ENCODE assay signal across 1 cellular context in genomic region chr4:55545681-55546632, GRCh38.
TF ChIP-seq lines count a peak whose summit lies in the region.

No MANE protein-coding gene starts in this region.

TF ChIP-seq in H1, 55 proteins besides CTCF, POLR2A, EP300 and RAD21:
- TF ChIP-seq KDM4A (IDR thresholded peaks at IDR 0.05; ENCODE audit: low read depth, low read length, severe bottlenecking), result peak; percentile 68
- TF ChIP-seq RBBP5 (IDR thresholded peaks at IDR 0.05; ENCODE audit: borderline replicate concordance, low read depth, low read length), result peak; percentile 96
- TF ChIP-seq TBP (IDR thresholded peaks at IDR 0.05; ENCODE audit: low read depth, low read length), result peak; percentile 55; the same call in 1 of the 2 replicates
- no peak for TF ChIP-seq KDM1A (IDR thresholded peaks at IDR 0.05; ENCODE audit: borderline replicate concordance, low read length)
- TF ChIP-seq BACH1 (IDR thresholded peaks at IDR 0.05; ENCODE audit: low read length), result no peak
- peak; percentile 85 for TF ChIP-seq ASH2L (IDR thresholded peaks at IDR 0.05; ENCODE audit: low read length)
- TF ChIP-seq TAF1 (IDR thresholded peaks at IDR 0.05; ENCODE audit: low read depth, low read length), result peak; percentile 49; the same call in 1 of the 2 replicates
- no peak for TF ChIP-seq SAP30 (IDR thresholded peaks at IDR 0.05; ENCODE audit: insufficient read depth, insufficient replicate concordance, low read length)
- TF ChIP-seq MAX (IDR thresholded peaks at IDR 0.05), result peak; percentile 33; the same call in 1 of the 2 replicates
- TF ChIP-seq MAFK (IDR thresholded peaks at IDR 0.05; ENCODE audit: low read depth, low read length), result no peak
- peak; percentile 65 for TF ChIP-seq CREB1 (IDR thresholded peaks at IDR 0.05)
- 0 out of 2 replicates have a peak, but pooled peaks have one; percentile 10 for TF ChIP-seq TEAD4 (IDR thresholded peaks at IDR 0.05; ENCODE audit: low read depth, low read length)
- TF ChIP-seq HDAC2 (IDR thresholded peaks at IDR 0.05; ENCODE audit: borderline replicate concordance in 1 of 2, low read depth in 2 of 2, low read length in 2 of 2), result peak in 1 of 2 experiments; percentile 67; a peak in 2 of 4 replicates
- TF ChIP-seq SIN3A (conservative IDR thresholded peaks at IDR 0.05 in 1 of 2, IDR thresholded peaks at IDR 0.05 in 1 of 2; ENCODE audit: low read depth in 1 of 2, low read length in 2 of 2), result peak; percentile 10 to 56; a peak in 2 of 4 replicates
